Comparison of ENCODE assay signal across 8 cellular contexts in genomic region chr3:133895208-133896001, GRCh38. TPM values are rescaled to one million over a fixed set of nuclear protein-coding genes. Genes with fewer than 3 reads are reported as not detected.
A peak's percentile ranks its signal among the peaks of the same experiment; 100 is the strongest.
DNase-seq lines count a peak whose midpoint lies in the region; ATAC-seq and TF ChIP-seq lines count a peak whose summit lies in the region.

RAB6B (minus strand) TSS chr3:133895882; CDS start chr3:133895466, 416 bp downstream.

- ATAC-seq in left lung (peak; percentile 94), HG02840 (IDR thresholded peaks at IDR 0.05; ENCODE audit: low FRiP score, unreplicated experiment) (no peak)
- peak; percentile 67 for ATAC-seq in stimulated activated naive CD8-positive, alpha-beta T cell treated with anti-CD3 and anti-CD28 coated beads, Interleukin-15, amount 100 ng/mL, for 72 hours

- H3K27ac ChIP-seq in RWPE1 (no peak within 1 kb of the TSS), dorsolateral prefrontal cortex (peak within 1 kb of the TSS; percentile 4 to 96 (median 87)), left lung (no peak within 1 kb of the TSS)

- H3K9me3 ChIP-seq in left lung, result no peaks in the 10 kb centered on the region

- CTCF ChIA-PET in HEK293T (lab: Yijun Ruan, JAX) (no interaction called here), RWPE1 (lab: Yijun Ruan, JAX) (no interaction called here)

- peaks cover 71% of the 10 kb centered on the region for H3K27me3 Mint-ChIP-seq in stimulated activated naive CD8-positive, alpha-beta T cell treated with anti-CD3 and anti-CD28 coated beads, Interleukin-15, amount 100 ng/mL, for 72 hours

- H3K4me1 ChIP-seq in left lung, result peaks cover 0 to 16% of the 10 kb centered on the region in 2 donors

- H3K4me3 Mint-ChIP-seq in stimulated activated naive CD8-positive, alpha-beta T cell treated with anti-CD3 and anti-CD28 coated beads, Interleukin-15, amount 100 ng/mL, for 72 hours, result peak within 1 kb of the TSS; percentile 77 to 84

- no peak within 1 kb of the TSS for H3K27ac Mint-ChIP-seq in stimulated activated naive CD8-positive, alpha-beta T cell treated with anti-CD3 and anti-CD28 coated beads, Interleukin-15, amount 100 ng/mL, for 72 hours

- no peaks in the 10 kb centered on the region for H3K27me3 ChIP-seq in dorsolateral prefrontal cortex
- peaks cover 0 to 44% of the 10 kb centered on the region in 2 donors for H3K27me3 ChIP-seq in left lung

- DNase-seq in COR-L47 (lab: John Stamatoyannopoulos, UW) (peak; percentile 71), HEK293T (ENCODE audit: extremely low spot score) (peak; percentile 86), RWPE1 (ENCODE audit: low spot score) (peak; percentile 43), dorsolateral prefrontal cortex (peak in 8 of 10 donors; percentile 40 to 82 (median 64)), left lung (no peak)
- no peak for DNase-seq in stimulated activated naive CD8-positive, alpha-beta T cell treated with anti-CD3 and anti-CD28 coated beads, Interleukin-15, amount 100 ng/mL, for 72 hours
- DNase-seq in stimulated activated CD4-positive, alpha-beta T cell treated with anti-CD3 and anti-CD28 coated beads, Interleukin-4, amount 100 ng/mL, for 1 hour, result no peak

- TF ChIP-seq CTCF in RWPE1 (conservative IDR thresholded peaks at IDR 0.05; ENCODE audit: low read depth), result no peak
- peak in 1 of 56 donors; percentile 12 for TF ChIP-seq CTCF in dorsolateral prefrontal cortex (IDR thresholded peaks at IDR 0.05 in 54 of 56, conservative IDR thresholded peaks at IDR 0.05 in 2 of 56; ENCODE audit: low read depth in 1 of 56, partially characterized antibody in 56 of 56)
- no peak for TF ChIP-seq CTCF in left lung (IDR thresholded peaks at IDR 0.05)

- peak within 1 kb of the TSS; percentile 55 to 89 (median 76) for H3K4me3 ChIP-seq in dorsolateral prefrontal cortex
- peak within 1 kb of the TSS; percentile 44 to 52 for H3K4me3 ChIP-seq in left lung

- intact Hi-C loops in dorsolateral prefrontal cortex (cut with DNase I), result no loop called here
- intact Hi-C loops in left lung (cut with DNase I), result no loop called here

- no peaks in the 10 kb centered on the region for H3K9me3 Mint-ChIP-seq in stimulated activated naive CD8-positive, alpha-beta T cell treated with anti-CD3 and anti-CD28 coated beads, Interleukin-15, amount 100 ng/mL, for 72 hours

- peaks cover 11% of the 10 kb centered on the region for H3K4me1 Mint-ChIP-seq in stimulated activated naive CD8-positive, alpha-beta T cell treated with anti-CD3 and anti-CD28 coated beads, Interleukin-15, amount 100 ng/mL, for 72 hours

- H3K36me3 ChIP-seq in left lung, result no peaks in the 10 kb centered on the region

- POLR2A ChIA-PET in HEK293T (lab: Yijun Ruan, JAX), result no interaction called here
- POLR2A ChIA-PET in RWPE1 (lab: Yijun Ruan, JAX; ENCODE audit: low non-redundant PET), result no interaction called here

TF ChIP-seq in HEK293T, 16 proteins besides CTCF, POLR2A, EP300 and RAD21:
- TF ChIP-seq ELF4 (IDR thresholded peaks at IDR 0.05) (no peak), CTBP1 (IDR thresholded peaks at IDR 0.05; ENCODE audit: borderline replicate concordance) (peak; percentile 53; the same call in 1 of the 2 replicates)
TF ChIP-seq in HEK293T: peak in this region for 1.

RNA-seq across cellular contexts. Expression of gene RAB6B, which starts in this region (rescaled TPM):
- total RNA-seq in dorsolateral prefrontal cortex (100 to 1,000 TPM; 119 to 563 (median 431) TPM), left lung (10 to 100 TPM in 1 of 2 donors, 1 to 10 TPM in 1; 3.7 to 11.4 TPM)

Comparison
In these comparisons a context has a peak if more than half of its experiments do, and no peak if none do; other contexts are left out.
1. RNA of gene RAB6B (total RNA-seq): 119 to 563 TPM in dorsolateral prefrontal cortex; 3.7 to 11.4 TPM in left lung; every median in the first group is over 4 times any median in the second.
2. DNase-seq: peak in COR-L47 (single experiment), HEK293T (single experiment), RWPE1 (single experiment) and dorsolateral prefrontal cortex (8 of 10); none in left lung (0 of 2), stimulated activated naive CD8-positive, alpha-beta T cell treated with anti-CD3 and anti-CD28 coated beads, Interleukin-15, amount 100 ng/mL, for 72 hours (0 of 2) and stimulated activated CD4-positive, alpha-beta T cell treated with anti-CD3 and anti-CD28 coated beads, Interleukin-4, amount 100 ng/mL, for 1 hour (single experiment).
3. H3K27ac ChIP-seq: peak in dorsolateral prefrontal cortex (59 of 59); none in RWPE1 (single experiment) and left lung (0 of 2).